ENCODE assay signal across 1 cellular context in genomic region chr14:32190713-32191112, GRCh38.
TF ChIP-seq lines count a peak whose summit lies in the region.

No MANE protein-coding gene starts in this region.

TF ChIP-seq in GM23338, 12 proteins besides CTCF, POLR2A, EP300 and RAD21 (continued from another document):
- no peak for TF ChIP-seq ZNF462 (CRISPR knock-in tag; IDR thresholded peaks at IDR 0.05)
- TF ChIP-seq ZNF331 (CRISPR knock-in tag; IDR thresholded peaks at IDR 0.05; ENCODE audit: low read depth) = no peak
- TF ChIP-seq REST (IDR thresholded peaks at IDR 0.05; ENCODE audit: unreplicated experiment) = no peak
- TF ChIP-seq, protein P1, sequence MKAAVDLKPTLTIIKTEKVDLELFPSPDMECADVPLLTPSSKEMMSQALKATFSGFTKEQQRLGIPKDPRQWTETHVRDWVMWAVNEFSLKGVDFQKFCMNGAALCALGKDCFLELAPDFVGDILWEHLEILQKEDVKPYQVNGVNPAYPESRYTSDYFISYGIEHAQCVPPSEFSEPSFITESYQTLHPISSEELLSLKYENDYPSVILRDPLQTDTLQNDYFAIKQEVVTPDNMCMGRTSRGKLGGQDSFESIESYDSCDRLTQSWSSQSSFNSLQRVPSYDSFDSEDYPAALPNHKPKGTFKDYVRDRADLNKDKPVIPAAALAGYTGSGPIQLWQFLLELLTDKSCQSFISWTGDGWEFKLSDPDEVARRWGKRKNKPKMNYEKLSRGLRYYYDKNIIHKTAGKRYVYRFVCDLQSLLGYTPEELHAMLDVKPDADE (IDR thresholded peaks at IDR 0.05) = no peak
- no peak for TF ChIP-seq POLR2AphosphoS5 (IDR thresholded peaks at IDR 0.05; ENCODE audit: low read depth)
- TF ChIP-seq NANOG (IDR thresholded peaks at IDR 0.05; ENCODE audit: borderline replicate concordance) = no peak
- no peak for TF ChIP-seq EZH2 (IDR thresholded peaks at IDR 0.05; ENCODE audit: low read depth, unreplicated experiment)
- TF ChIP-seq JUNB (IDR thresholded peaks at IDR 0.05; ENCODE audit: unreplicated experiment) = no peak
- TF ChIP-seq EZH2phosphoT487 (IDR thresholded peaks at IDR 0.05; ENCODE audit: unreplicated experiment) = no peak
- TF ChIP-seq STAT1 (IDR thresholded peaks at IDR 0.05; ENCODE audit: unreplicated experiment) = no peak
